8 cellular contexts compared by ENCODE assay signal in genomic region chr19:47239152-47239551, GRCh38. TPM values are rescaled to one million over a fixed set of nuclear protein-coding genes. Genes with fewer than 3 reads are reported as not detected.
A peak's percentile ranks its signal among the peaks of the same experiment; 100 is the strongest.
DNase-seq lines count a peak whose midpoint lies in the region; ATAC-seq and TF ChIP-seq lines count a peak whose summit lies in the region.

No MANE protein-coding gene starts in this region.

- H3K27ac Mint-ChIP-seq in naive thymus-derived CD8-positive, alpha-beta T cell, result peak overlapping the region in 9 of 10 donors; percentile 46 to 95 (median 80)

- H3K9me3 Mint-ChIP-seq in naive thymus-derived CD8-positive, alpha-beta T cell, result no peaks in the 10 kb centered on the region

- H3K4me3 Mint-ChIP-seq in naive thymus-derived CD8-positive, alpha-beta T cell, result peak overlapping the region in 9 of 10 donors; percentile 74 to 92 (median 87)

- no peaks in the 10 kb centered on the region for H3K36me3 Mint-ChIP-seq in naive thymus-derived CD8-positive, alpha-beta T cell

- H3K4me3 ChIP-seq in AG04450 (ENCODE audit: low read depth, low read length), result peak overlapping the region; percentile 53
- H3K4me3 ChIP-seq in brain microvascular endothelial cell (ENCODE audit: low read depth, low read length), result peak overlapping the region; percentile 33

- POLR2A ChIA-PET in AG04450 (lab: Yijun Ruan, JAX), result interaction anchor here (0.7 to 3.4 kb wide), 3 partner anchors 13 to 62 kb away, joined by 3 to 29 read pairs (median 4); no protein-coding TSS in a partner anchor
- POLR2A ChIA-PET in naive thymus-derived CD8-positive, alpha-beta T cell (lab: Charles Lee), result interaction anchor here (0.8 to 5.3 kb wide), 9 partner anchors 10 to 126 kb away, joined by 3 to 40 read pairs (median 5); partner anchors contain the start of gene ZC3H4

- ATAC-seq in naive thymus-derived CD8-positive, alpha-beta T cell, result peak in 1 of 2 donors; percentile 22
- ATAC-seq in GM18870 (IDR thresholded peaks at IDR 0.05; ENCODE audit: unreplicated experiment) (no peak), GM21528 (IDR thresholded peaks at IDR 0.05; ENCODE audit: low FRiP score, unreplicated experiment) (no peak), GM21423 (IDR thresholded peaks at IDR 0.05; ENCODE audit: unreplicated experiment) (no peak), HG02763 (IDR thresholded peaks at IDR 0.05; ENCODE audit: unreplicated experiment) (no peak)

- H3K9me3 ChIP-seq in AG04450 (ENCODE audit: control insufficient read depth, insufficient read depth, low read length), result no peaks in the 10 kb centered on the region; the same call in 1 of the 2 replicates

- no peaks in the 10 kb centered on the region for H3K36me3 ChIP-seq in brain microvascular endothelial cell (replicated peaks)

- no peak overlapping the region for H3K27ac ChIP-seq in AG04450 (ENCODE audit: low read depth, low read length)
- H3K27ac ChIP-seq in brain microvascular endothelial cell, result no peak overlapping the region

- no peaks in the 10 kb centered on the region for H3K27me3 ChIP-seq in AG04450 (ENCODE audit: control insufficient read depth, insufficient read depth, low read length)
- H3K27me3 ChIP-seq in brain microvascular endothelial cell (replicated peaks), result no peaks in the 10 kb centered on the region

- peaks cover 6 to 27% (median 21%) of the 10 kb centered on the region in 4 donors for H3K4me1 Mint-ChIP-seq in naive thymus-derived CD8-positive, alpha-beta T cell

- in situ Hi-C loops in GM13976 (cut with MboI; ENCODE audit: low sequenced_read_pairs, unreplicated experiment) (no loop called here), brain microvascular endothelial cell (cut with HindIII; ENCODE audit: low pct_ligation_motif_present, low sequenced_read_pairs) (no loop called here)

- DNase-seq in AG04450 (ENCODE audit: low read depth, low spot score) (no peak), GM13976 (ENCODE audit: low spot score) (peak; percentile 4), brain microvascular endothelial cell (no peak)
- peak in 2 of 10 donors; percentile 33 to 36 for DNase-seq in naive thymus-derived CD8-positive, alpha-beta T cell

- TF ChIP-seq CTCF in AG04450 (IDR thresholded peaks at IDR 0.05; ENCODE audit: low read depth, low read length) (no peak), GM13976 (IDR thresholded peaks at IDR 0.05; ENCODE audit: borderline replicate concordance, control extremely low read depth, extremely low read depth, insufficient read depth, missing control alignments) (no peak), brain microvascular endothelial cell (IDR thresholded peaks at IDR 0.05; ENCODE audit: low read depth, low read length, missing control alignments) (no peak)

- peaks cover 0 to 3% (median 0%) of the 10 kb centered on the region in 5 donors for H3K27me3 Mint-ChIP-seq in naive thymus-derived CD8-positive, alpha-beta T cell

- CTCF ChIA-PET in AG04450 (lab: Charles Lee), result interaction anchor here (1.1 to 1.3 kb wide), 3 partner anchors 8 to 399 kb away, joined by 3 to 6 read pairs (median 6); no protein-coding TSS in a partner anchor

RNA-seq across cellular contexts. Expression of gene BBC3, which starts 8.2 kb away (rescaled TPM):
- 3.6 and 4.4 TPM in 2 replicates for polyA plus RNA-seq in AG04450 (2011; rRNA removed)
- 3.6 and 4.5 TPM in 2 replicates for polyA minus RNA-seq in AG04450 (2011; rRNA and poly(A)+ RNA removed)
- total RNA-seq in naive thymus-derived CD8-positive, alpha-beta T cell, result 10 to 100 TPM; 37.0 to 37.4 TPM
- polyA plus RNA-seq in naive thymus-derived CD8-positive, alpha-beta T cell, result 10 to 100 TPM in 1 of 3 donors, 1 to 10 TPM in 2; 7.2 to 13.0 (median 7.3) TPM

RNA-seq across cellular contexts. Expression of gene CCDC9, which starts 17.2 kb away (rescaled TPM):
- polyA plus RNA-seq in AG04450 (2011; rRNA removed), result 5.0 and 6.6 TPM in 2 replicates
- polyA minus RNA-seq in AG04450 (2011; rRNA and poly(A)+ RNA removed), result 4.7 and 9.3 TPM in 2 replicates
- 10 to 100 TPM; 53.0 to 53.1 TPM for total RNA-seq in naive thymus-derived CD8-positive, alpha-beta T cell
- 10 to 100 TPM in 1 of 3 donors, 1 to 10 TPM in 2; 5.0 to 10.8 (median 7.1) TPM for polyA plus RNA-seq in naive thymus-derived CD8-positive, alpha-beta T cell

RNA-seq across cellular contexts. Expression of gene INAFM1, which starts 35.5 kb away (rescaled TPM):
- 2.4 and 5.0 TPM in 2 replicates for polyA plus RNA-seq in AG04450 (2011; rRNA removed)
- polyA minus RNA-seq in AG04450 (2011; rRNA and poly(A)+ RNA removed), result 1.0 and 1.3 TPM in 2 replicates
- total RNA-seq in naive thymus-derived CD8-positive, alpha-beta T cell, result 10 to 100 TPM; 17.6 to 19.7 TPM
- polyA plus RNA-seq in naive thymus-derived CD8-positive, alpha-beta T cell, result 1 to 10 TPM; 2.4 to 5.3 (median 3.4) TPM
